ENCODE assay signal across 1 cellular context in the genomic region with DNA sequence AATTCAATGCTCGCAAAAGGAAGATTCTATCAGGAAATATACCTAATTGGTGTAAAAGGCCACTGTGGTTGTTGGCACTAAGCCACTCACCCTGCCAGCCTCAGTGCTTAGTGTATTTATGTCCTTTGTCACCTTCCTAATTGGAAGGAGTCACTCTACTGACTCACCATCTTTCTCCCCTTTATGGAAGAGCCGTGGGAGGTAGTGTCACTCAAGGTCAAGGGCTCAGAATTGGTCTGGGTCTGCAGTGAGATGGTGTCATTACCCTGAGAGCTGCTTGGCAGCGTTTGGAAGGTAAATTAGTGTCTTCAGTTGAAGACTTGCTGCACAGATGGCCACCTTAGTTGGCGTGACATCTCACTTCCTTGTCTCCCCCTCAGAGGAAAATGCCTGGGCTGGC.
TF ChIP-seq lines count a peak whose summit lies in the region.

No MANE protein-coding gene starts in this region.

TF ChIP-seq in HCT116, 20 proteins besides CTCF, POLR2A, EP300 and RAD21:
- TF ChIP-seq SP1 (IDR thresholded peaks at IDR 0.05; ENCODE audit: low read depth) (no peak), FOSL1 (IDR thresholded peaks at IDR 0.05; ENCODE audit: low read depth) (peak; percentile 31; the same call in 1 of the 2 replicates), JUND (IDR thresholded peaks at IDR 0.05) (peak; percentile 21; the same call in 1 of the 2 replicates), SRF (IDR thresholded peaks at IDR 0.05; ENCODE audit: low read depth) (peak; percentile 39; the same call in 1 of the 2 replicates)
